ENCODE assay signal across 16 cellular contexts in the genomic region with DNA sequence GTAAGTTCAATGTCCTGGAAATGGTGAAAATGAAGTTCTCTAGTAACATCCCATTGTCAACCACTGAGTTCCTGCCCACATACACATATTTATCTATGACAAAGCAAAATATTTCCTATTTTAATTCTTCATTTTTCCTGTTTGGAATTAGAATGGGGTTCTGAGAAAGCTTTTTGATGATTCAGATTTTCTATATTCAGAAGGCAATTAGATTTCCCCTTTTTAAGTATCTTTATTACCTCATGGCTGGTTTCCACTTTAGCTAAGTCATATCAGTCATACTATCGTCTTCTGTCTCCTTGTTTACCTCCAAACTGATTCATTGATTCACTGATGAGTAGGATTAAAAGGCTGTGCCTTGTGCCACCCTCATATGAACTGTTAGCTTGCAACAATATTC. TPM values are rescaled to one million over a fixed set of nuclear protein-coding genes. Genes with fewer than 3 reads are reported as not detected.
DNase-seq lines count a peak whose midpoint lies in the region; ATAC-seq and TF ChIP-seq lines count a peak whose summit lies in the region.
"Had no signal": no experiment of that assay in that cellular context is flagged by ENCODE, and none has a peak within 500 bp of the region (broad histone marks: within the 10 kb centered on the region; RNA-seq: fewer than 3 reads in every experiment).

No MANE protein-coding gene starts in this region.

- peak overlapping the region; percentile 33; the same call in 1 of the 2 replicates for H3K27ac ChIP-seq in PC-3 (ENCODE audit: low read length)
- no peak overlapping the region for H3K27ac ChIP-seq in hepatocyte
- H3K27ac ChIP-seq: parathyroid adenoma had no signal

- H3K4me2 ChIP-seq in PC-3 (ENCODE audit: low read length) (no peak overlapping the region; the same call in 1 of the 2 replicates), hepatocyte (no peak overlapping the region)

- H3K79me2 ChIP-seq in PC-3 (ENCODE audit: low read length), result peaks cover 44% of the 10 kb centered on the region
- H3K79me2 ChIP-seq in hepatocyte, result peaks cover 86% of the 10 kb centered on the region
- H3K79me2 ChIP-seq: parathyroid adenoma had no signal

- H3K36me3 ChIP-seq in PC-3 (ENCODE audit: low read depth, low read length), result peaks cover 3% of the 10 kb centered on the region; the same call in 1 of the 2 replicates
- no peaks in the 10 kb centered on the region for H3K36me3 ChIP-seq in hepatocyte (replicated peaks; ENCODE audit: insufficient read depth, low read depth)

- H4K20me1 ChIP-seq in PC-3 (ENCODE audit: low read length) (0 out of 2 replicates have a peak, but pooled peaks cover 4% of the 10 kb centered on the region), hepatocyte (ENCODE audit: insufficient read depth, poor library complexity, severe bottlenecking) (peaks cover 26% of the 10 kb centered on the region)

- intact Hi-C loops in PC-3 (cut with micrococcal nuclease), result no loop called here
- intact Hi-C loops in dendritic cell treated with granulocyte-macrophage colony-stimulating factor and Interleukin-4, amounts not matched to agents 40 ng/mL and 50 ng/mL, for 4 days (cut with micrococcal nuclease), result loop anchor here (5.0 kb wide), 1 partner anchor 44 kb away; the partner anchor contains the start of gene ISL2

- H3K4me3 ChIP-seq in PC-3 (ENCODE audit: low read length), result no peak overlapping the region
- H3K4me3 ChIP-seq in hepatocyte, result no peak overlapping the region

- ATAC-seq in activated naive CD4-positive, alpha-beta T cell treated with anti-CD3 and anti-CD28 coated beads, Interleukin-2, amount 50 U/mL, for 72 hours, result peak; percentile 77 to 100
- peak; percentile 43; the same call in 1 of the 2 replicates for ATAC-seq in PC-3
- peak; percentile 87 for ATAC-seq in stimulated activated naive CD8-positive, alpha-beta T cell treated with anti-CD3 and anti-CD28 coated beads, Interleukin-15, Interleukin-2, amounts not matched to agents 100 U/mL and 50 U/mL, for 24 hours

- H2AFZ ChIP-seq in PC-3 (ENCODE audit: low read length) (no peak overlapping the region), hepatocyte (no peak overlapping the region)
- H2AFZ ChIP-seq: parathyroid adenoma had no signal

- H3K9ac ChIP-seq in PC-3 (ENCODE audit: low read length), result no peak overlapping the region
- H3K9ac ChIP-seq: parathyroid adenoma had no signal

- H3K27me3 ChIP-seq in PC-3 (ENCODE audit: low read length), result no peaks in the 10 kb centered on the region
- H3K27me3 ChIP-seq in hepatocyte, result no peaks in the 10 kb centered on the region

- peaks cover 12% of the 10 kb centered on the region for H3K4me1 ChIP-seq in PC-3 (ENCODE audit: insufficient read depth, low read length)
- H3K4me1 ChIP-seq in hepatocyte (ENCODE audit: insufficient read depth), result no peaks in the 10 kb centered on the region
- H3K4me1 ChIP-seq: parathyroid adenoma had no signal

- CTCF ChIA-PET in PC-3 (lab: Charles Lee), result no interaction called here

- peak overlapping the region; percentile 44 to 76 for H3K27ac Mint-ChIP-seq in activated naive CD4-positive, alpha-beta T cell treated with anti-CD3 and anti-CD28 coated beads, Interleukin-2, amount 50 U/mL, for 72 hours
- peak overlapping the region; percentile 45 for H3K27ac Mint-ChIP-seq in dendritic cell treated with granulocyte-macrophage colony-stimulating factor and Interleukin-4, amounts not matched to agents 40 ng/mL and 50 ng/mL, for 4 days
- H3K27ac Mint-ChIP-seq: activated naive CD8-positive, alpha-beta T cell treated with anti-CD3 and anti-CD28 coated beads, Interleukin-2, amount 10 ng/mL, durations not matched to agents 7 days and 5 days had no signal

- H3K4me1 Mint-ChIP-seq in dendritic cell treated with granulocyte-macrophage colony-stimulating factor and Interleukin-4, amounts not matched to agents 40 ng/mL and 50 ng/mL, for 4 days (ENCODE audit: low read depth), result peaks cover 25% of the 10 kb centered on the region

- H3K27me3 Mint-ChIP-seq in dendritic cell treated with granulocyte-macrophage colony-stimulating factor and Interleukin-4, amounts not matched to agents 40 ng/mL and 50 ng/mL, for 4 days, result no peaks in the 10 kb centered on the region
- H3K27me3 Mint-ChIP-seq: activated naive CD8-positive, alpha-beta T cell treated with anti-CD3 and anti-CD28 coated beads, Interleukin-2, amount 10 ng/mL, durations not matched to agents 7 days and 5 days had no signal

- peaks cover 7 to 15% of the 10 kb centered on the region in 2 donors for H3K36me3 Mint-ChIP-seq in activated naive CD4-positive, alpha-beta T cell treated with anti-CD3 and anti-CD28 coated beads, Interleukin-2, amount 50 U/mL, for 72 hours
- H3K36me3 Mint-ChIP-seq in dendritic cell treated with granulocyte-macrophage colony-stimulating factor and Interleukin-4, amounts not matched to agents 40 ng/mL and 50 ng/mL, for 4 days (ENCODE audit: low read depth), result peaks cover 35% of the 10 kb centered on the region

- POLR2A ChIA-PET in PC-3 (lab: Charles Lee; ENCODE audit: unreplicated experiment), result interaction anchor here (0.6 kb wide), 1 partner anchor 106 kb away, joined by 3 read pairs; no protein-coding TSS in a partner anchor

- BruUV-seq in PC-3 (replicated peaks; lab: Mats Ljungman, UMichigan), result no TSS peak

- H3K4me3 Mint-ChIP-seq in dendritic cell treated with granulocyte-macrophage colony-stimulating factor and Interleukin-4, amounts not matched to agents 40 ng/mL and 50 ng/mL, for 4 days, result no peak overlapping the region
- H3K4me3 Mint-ChIP-seq: activated naive CD8-positive, alpha-beta T cell treated with anti-CD3 and anti-CD28 coated beads, Interleukin-2, amount 10 ng/mL, durations not matched to agents 7 days and 5 days had no signal

- DNase-seq in activated naive CD4-positive, alpha-beta T cell treated with anti-CD3 and anti-CD28 coated beads, Interleukin-2, amount 50 U/mL, for 72 hours (ENCODE audit: low spot score in 2 of 2), result no peak
- DNase-seq in activated naive CD4-positive, alpha-beta T cell (lab: John Stamatoyannopoulos, UW), result no peak
- DNase-seq in PC-3 (peak; percentile 50), SHP77 treated with DMSO at 0.1 percent for 48 hours (lab: John Stamatoyannopoulos, UW) (no peak), hepatocyte (ENCODE audit: low spot score) (no peak), GDM1 (lab: John Stamatoyannopoulos, UW) (no peak)
- DNase-seq in stimulated activated naive CD8-positive, alpha-beta T cell treated with anti-CD3 and anti-CD28 coated beads, Interleukin-15, Interleukin-2, amounts not matched to agents 100 U/mL and 50 U/mL, for 24 hours, result no peak
- DNase-seq: activated naive CD8-positive, alpha-beta T cell treated with anti-CD3 and anti-CD28 coated beads, Interleukin-2, amount 10 ng/mL, durations not matched to agents 7 days and 5 days; AML-193; central memory CD4-positive, alpha-beta T cell; NCI-H187; NCI-H526 treated with DMSO at 0.1 percent for 48 hours; RPMI8226; stimulated activated CD4-positive, alpha-beta T cell treated with anti-CD3 and anti-CD28 coated beads, Interleukin-12 subunit alpha, Interleukin-12 subunit beta, amount 100 ng/mL, for 4 hours had no signal

- WGBS in hepatocyte (ENCODE audit: low lambda C conversion rate, missing lambda C conversion rate), result 89% methylated on average over 1 of the region's 1 CpG

- no peaks in the 10 kb centered on the region for H3F3A ChIP-seq in PC-3 (ENCODE audit: low read length, unreplicated experiment)

- H3K9me2 ChIP-seq in PC-3 (replicated peaks; ENCODE audit: low read length) (no peaks in the 10 kb centered on the region), hepatocyte (replicated peaks; ENCODE audit: insufficient read depth) (no peaks in the 10 kb centered on the region)

- no peaks in the 10 kb centered on the region for H3K9me3 ChIP-seq in PC-3 (ENCODE audit: low read length)
- no peaks in the 10 kb centered on the region for H3K9me3 ChIP-seq in hepatocyte (ENCODE audit: low read depth)

- no peak for TF ChIP-seq CTCF in PC-3 (conservative IDR thresholded peaks at IDR 0.05; ENCODE audit: low read depth, low read length)
- no peak for TF ChIP-seq CTCF in hepatocyte (IDR thresholded peaks at IDR 0.05; ENCODE audit: poor library complexity)

- H3K9me3 Mint-ChIP-seq in activated naive CD4-positive, alpha-beta T cell treated with anti-CD3 and anti-CD28 coated beads, Interleukin-2, amount 50 U/mL, for 72 hours, result no peaks in the 10 kb centered on the region
- no peaks in the 10 kb centered on the region for H3K9me3 Mint-ChIP-seq in dendritic cell treated with granulocyte-macrophage colony-stimulating factor and Interleukin-4, amounts not matched to agents 40 ng/mL and 50 ng/mL, for 4 days
- H3K9me3 Mint-ChIP-seq: activated naive CD8-positive, alpha-beta T cell treated with anti-CD3 and anti-CD28 coated beads, Interleukin-2, amount 10 ng/mL, durations not matched to agents 7 days and 5 days had no signal

RNA-seq across cellular contexts. Expression of gene ETFA, which starts 17.9 kb away (rescaled TPM):
- 100 to 1,000 TPM; 164 to 173 TPM for total RNA-seq in activated naive CD4-positive, alpha-beta T cell treated with anti-CD3 and anti-CD28 coated beads, Interleukin-2, amount 50 U/mL, for 72 hours
- total RNA-seq in PC-3 (2014; rRNA removed) (128 and 160 TPM in 2 replicates), hepatocyte (154 and 175 TPM in 2 replicates)
- 185 and 193 TPM in 2 replicates for polyA plus RNA-seq in hepatocyte

RNA-seq across cellular contexts. Expression of gene ISL2, which starts 43.2 kb away (rescaled TPM):
- total RNA-seq in activated naive CD4-positive, alpha-beta T cell treated with anti-CD3 and anti-CD28 coated beads, Interleukin-2, amount 50 U/mL, for 72 hours, result not detected
- total RNA-seq in PC-3 (2014; rRNA removed) (3.6 and 6.3 TPM in 2 replicates), hepatocyte (3.9 and 5.3 TPM in 2 replicates)
- 3.3 and 4.7 TPM in 2 replicates for polyA plus RNA-seq in hepatocyte
- total RNA-seq: activated naive CD8-positive, alpha-beta T cell treated with anti-CD3 and anti-CD28 coated beads, Interleukin-2, amount 10 ng/mL, durations not matched to agents 7 days and 5 days had no signal
